11 cellular contexts compared by ENCODE assay signal in the genomic region with DNA sequence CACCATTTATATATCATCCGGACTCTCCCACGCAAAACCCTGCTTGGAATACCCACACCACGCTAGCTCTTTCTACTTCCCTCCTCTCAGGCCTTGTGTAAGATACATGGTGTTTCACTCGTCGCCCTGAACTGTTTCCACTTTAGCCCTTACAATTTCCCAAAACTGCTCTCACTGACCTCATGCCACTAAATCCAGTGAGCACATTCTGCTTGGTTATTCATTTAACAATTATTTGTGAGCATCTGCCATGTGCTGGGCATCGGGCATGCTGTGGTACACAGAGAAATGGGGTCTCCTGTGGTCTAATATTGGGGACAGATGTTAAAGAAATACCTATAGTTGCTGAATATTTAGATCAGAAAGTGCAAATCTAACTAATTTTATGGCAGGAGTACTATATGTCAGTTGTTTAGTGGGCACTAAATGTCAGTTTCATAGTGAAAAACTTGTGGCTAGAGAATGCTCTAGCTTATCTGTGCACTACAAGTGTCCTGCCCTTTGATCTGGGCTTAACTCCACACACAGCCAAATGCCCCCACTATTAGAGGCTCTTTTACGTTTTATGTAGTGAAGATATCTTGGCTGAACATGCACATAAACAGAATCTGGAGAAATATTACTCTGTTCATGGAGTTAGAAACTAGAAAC. TPM values are rescaled to one million over a fixed set of nuclear protein-coding genes. Genes with fewer than 3 reads are reported as not detected.
A peak's percentile ranks its signal among the peaks of the same experiment; 100 is the strongest.
DNase-seq lines count a peak whose midpoint lies in the region; ATAC-seq and TF ChIP-seq lines count a peak whose summit lies in the region.
"Had no signal": no experiment of that assay in that cellular context is flagged by ENCODE, and none has a peak within 500 bp of the region (broad histone marks: within the 10 kb centered on the region; RNA-seq: fewer than 3 reads in every experiment).

No MANE protein-coding gene starts in this region.

- TF ChIP-seq POLR2A in esophagus muscularis mucosa (IDR thresholded peaks at IDR 0.05; ENCODE audit: low read depth), result no peak

- no peaks in the 10 kb centered on the region for H3K9me3 ChIP-seq in duodenal mucosa (ENCODE audit: control insufficient read depth in 1 of 2, low read length in 2 of 2)
- H3K9me3 ChIP-seq in esophagus muscularis mucosa, result no peaks in the 10 kb centered on the region

- H3K27ac ChIP-seq in duodenal mucosa (ENCODE audit: low read depth, low read length), result no peak overlapping the region
- peak overlapping the region in 1 of 4 donors; percentile 24 for H3K27ac ChIP-seq in esophagus muscularis mucosa (replicated peaks in 1 of 4)
- H3K27ac ChIP-seq: epithelial cell of prostate had no signal

- peak overlapping the region; percentile 86 for H3K27ac Mint-ChIP-seq in stimulated activated naive B cell treated with anti-CD40 and anti-IgM and Interleukin-4, amounts not matched to agents 10 μg/mL and 1 μg/mL and 100 μg/mL, for 72 hours
- H3K27ac Mint-ChIP-seq in MCF 10A (ENCODE audit: low read depth, unreplicated experiment), result no peak overlapping the region

- POLR2A ChIA-PET in MCF 10A (lab: Yijun Ruan, JAX), result no interaction called here

- CTCF ChIA-PET in MCF 10A (lab: Yijun Ruan, JAX), result no interaction called here

- DNase-seq in stimulated activated naive B cell treated with anti-CD40 and anti-IgM and Interleukin-4, amounts not matched to agents 10 μg/mL and 1 μg/mL and 100 μg/mL, for 72 hours, result no peak
- DNase-seq in dedifferentiated amniotic fluid mesenchymal stem cell (ENCODE audit: extremely low spot score), result no peak
- DNase-seq in NCI-H345 treated with DMSO at 0.1 percent for 48 hours (lab: John Stamatoyannopoulos, UW; ENCODE audit: unreplicated experiment), result no peak
- no peak for DNase-seq in esophagus muscularis mucosa (ENCODE audit: extremely low spot score)
- DNase-seq in MCF 10A (ENCODE audit: unreplicated experiment), result no peak
- DNase-seq: activated T-cell treated with anti-CD3 and anti-CD28 coated beads for 4 hours had no signal

- no peaks in the 10 kb centered on the region for H3K27me3 Mint-ChIP-seq in stimulated activated naive B cell treated with anti-CD40 and anti-IgM and Interleukin-4, amounts not matched to agents 10 μg/mL and 1 μg/mL and 100 μg/mL, for 72 hours
- no peaks in the 10 kb centered on the region for H3K27me3 Mint-ChIP-seq in MCF 10A (ENCODE audit: insufficient read depth, unreplicated experiment)
- H3K27me3 Mint-ChIP-seq: brain had no signal

- no TSS peak for BruUV-seq in MCF 10A (replicated peaks; lab: Mats Ljungman, UMichigan)

- peak overlapping the region; percentile 21 to 48 for H3K9ac ChIP-seq in duodenal mucosa (ENCODE audit: low read depth in 1 of 2, low read length in 2 of 2)

- peak overlapping the region in 1 of 2 donors; percentile 65 for H3K4me3 ChIP-seq in duodenal mucosa (ENCODE audit: low read depth in 1 of 2, low read length in 2 of 2)
- H3K4me3 ChIP-seq in esophagus muscularis mucosa, result peak overlapping the region in 2 of 4 donors; percentile 11 to 25

- H3K36me3 ChIP-seq in duodenal mucosa (ENCODE audit: control insufficient read depth in 1 of 2, insufficient read depth in 2 of 2, low read length in 2 of 2) (no peaks in the 10 kb centered on the region), esophagus muscularis mucosa (no peaks in the 10 kb centered on the region)

- TF ChIP-seq CTCF in esophagus muscularis mucosa (IDR thresholded peaks at IDR 0.05) (no peak), MCF 10A (IDR thresholded peaks at IDR 0.05; ENCODE audit: unreplicated experiment) (no peak)

- ATAC-seq in GM19035 (IDR thresholded peaks at IDR 0.05; ENCODE audit: unreplicated experiment), result peak; percentile 44
- ATAC-seq in HG02981 (IDR thresholded peaks at IDR 0.05; ENCODE audit: unreplicated experiment), result peak; percentile 41
- ATAC-seq in stimulated activated naive B cell treated with anti-CD40 and anti-IgM and Interleukin-4, amounts not matched to agents 10 μg/mL and 1 μg/mL and 100 μg/mL, for 72 hours (replicated peaks), result peak; percentile 63 to 81

- intact Hi-C loops in esophagus muscularis mucosa (cut with DNase I) (no loop called here), MCF 10A (cut with micrococcal nuclease) (no loop called here)

- peaks cover 10 to 36% of the 10 kb centered on the region in 2 donors for H3K4me1 ChIP-seq in duodenal mucosa (ENCODE audit: control insufficient read depth in 1 of 2, insufficient read depth in 2 of 2, low read length in 2 of 2)
- H3K4me1 ChIP-seq in esophagus muscularis mucosa, result peaks cover 0 to 13% (median 8%) of the 10 kb centered on the region in 4 donors

- H3K36me3 Mint-ChIP-seq in stimulated activated naive B cell treated with anti-CD40 and anti-IgM and Interleukin-4, amounts not matched to agents 10 μg/mL and 1 μg/mL and 100 μg/mL, for 72 hours, result peaks cover 21 to 26% of the 10 kb centered on the region in 2 donors
- H3K36me3 Mint-ChIP-seq in MCF 10A (ENCODE audit: insufficient read depth, unreplicated experiment), result no peaks in the 10 kb centered on the region

- peaks cover 0 to 3% of the 10 kb centered on the region in 2 donors for H3K9me3 Mint-ChIP-seq in stimulated activated naive B cell treated with anti-CD40 and anti-IgM and Interleukin-4, amounts not matched to agents 10 μg/mL and 1 μg/mL and 100 μg/mL, for 72 hours
- no peaks in the 10 kb centered on the region for H3K9me3 Mint-ChIP-seq in MCF 10A (ENCODE audit: unreplicated experiment)

- TF ChIP-seq EP300 in esophagus muscularis mucosa (IDR thresholded peaks at IDR 0.05), result no peak

- H3K27me3 ChIP-seq in duodenal mucosa (ENCODE audit: control insufficient read depth in 1 of 2, insufficient read depth in 2 of 2, low read length in 2 of 2) (no peaks in the 10 kb centered on the region), esophagus muscularis mucosa (no peaks in the 10 kb centered on the region)

- 88% methylated on average over 7 of the region's 7 CpGs for WGBS in esophagus muscularis mucosa

- H3K4me1 Mint-ChIP-seq in stimulated activated naive B cell treated with anti-CD40 and anti-IgM and Interleukin-4, amounts not matched to agents 10 μg/mL and 1 μg/mL and 100 μg/mL, for 72 hours, result peaks cover 34 to 67% of the 10 kb centered on the region in 2 donors
- H3K4me1 Mint-ChIP-seq in MCF 10A (ENCODE audit: insufficient read depth, unreplicated experiment), result no peaks in the 10 kb centered on the region

- peak overlapping the region; percentile 73 to 79 for H3K4me3 Mint-ChIP-seq in stimulated activated naive B cell treated with anti-CD40 and anti-IgM and Interleukin-4, amounts not matched to agents 10 μg/mL and 1 μg/mL and 100 μg/mL, for 72 hours
- no peak overlapping the region for H3K4me3 Mint-ChIP-seq in MCF 10A (ENCODE audit: unreplicated experiment)

RNA-seq across cellular contexts. Expression of gene PLEKHG1, which starts 41.0 kb away (rescaled TPM):
- 10 to 100 TPM; 11.5 to 22.0 (median 13.2) TPM for total RNA-seq in esophagus muscularis mucosa
- 11.6 and 16.8 TPM in 2 replicates for total RNA-seq in MCF 10A (2022)
